1 cellular context compared by ENCODE assay signal in genomic region chr19:40232479-40232878, GRCh38.
TF ChIP-seq lines count a peak whose summit lies in the region.

No MANE protein-coding gene starts in this region.

TF ChIP-seq in PFSK-1, 5 proteins besides CTCF, POLR2A, EP300 and RAD21:
- TF ChIP-seq REST (IDR thresholded peaks at IDR 0.05; ENCODE audit: insufficient read depth in 1 of 2, low read depth in 2 of 2, low read length in 2 of 2) (no peak), FOXP2 (optimal IDR thresholded peaks at IDR 0.05; ENCODE audit: borderline replicate concordance, extremely low read depth, extremely low read length, insufficient read depth) (peak; percentile 81), SIN3A (IDR thresholded peaks at IDR 0.05; ENCODE audit: borderline replicate concordance, insufficient read depth, low read length) (no peak)
